17 cellular contexts compared by ENCODE assay signal in genomic region chr17:15279011-15279477, GRCh38. TPM values are rescaled to one million over a fixed set of nuclear protein-coding genes. Genes with fewer than 3 reads are reported as not detected.
A peak's percentile ranks its signal among the peaks of the same experiment; 100 is the strongest.
DNase-seq lines count a peak whose midpoint lies in the region; ATAC-seq, FAIRE-seq and TF ChIP-seq lines count a peak whose summit lies in the region.
"Had no signal": no experiment of that assay in that cellular context is flagged by ENCODE, and none has a peak within 500 bp of the region (broad histone marks: within the 10 kb centered on the region; RNA-seq: fewer than 3 reads in every experiment).

No MANE protein-coding gene starts in this region.

- intact Hi-C loops in endothelial cell of umbilical vein (cut with micrococcal nuclease) = no loop called here
- intact Hi-C loops in heart left ventricle (cut with DNase I) = loop anchor here in 1 of 10 donors (10.0 kb wide), 1 partner anchor 66 kb away; the partner anchor contains the start of gene TEKT3

- H3K9me3 ChIP-seq in MG63 (no peaks in the 10 kb centered on the region), endothelial cell of umbilical vein (replicated peaks; ENCODE audit: control insufficient read depth, insufficient read depth, low read length) (no peaks in the 10 kb centered on the region), heart left ventricle (peaks cover 0 to 6% (median 0%) of the 10 kb centered on the region in 12 donors), BE2C (no peaks in the 10 kb centered on the region)
- H3K9me3 ChIP-seq: colonic mucosa had no signal

- dilution Hi-C loops in endothelial cell of umbilical vein (cut with MboI; ENCODE audit: extremely low pct_ligation_motif_present, low sequenced_read_pairs) = no loop called here

- CTCF ChIA-PET in BJ (lab: Yijun Ruan, JAX) (interaction anchor here (1.1 kb wide), 1 partner anchor 224 kb away, joined by 4 read pairs; no protein-coding TSS in a partner anchor), endothelial cell of umbilical vein (lab: Charles Lee) (interaction anchor here (1.8 kb wide), 1 partner anchor 224 kb away, joined by 5 read pairs; no protein-coding TSS in a partner anchor)

- H3K4me1 ChIP-seq in endothelial cell of umbilical vein (ENCODE audit: control insufficient read depth, extremely low read depth, insufficient read depth, low read length) (no peaks in the 10 kb centered on the region), heart left ventricle (no peaks in the 10 kb centered on the region), BE2C (no peaks in the 10 kb centered on the region; the same call in 1 of the 2 replicates)
- H3K4me1 ChIP-seq: colonic mucosa had no signal

- no peak overlapping the region for H3K9ac ChIP-seq in endothelial cell of umbilical vein (replicated peaks; ENCODE audit: extremely low read depth, insufficient read depth, low read length)

- H3K9me1 ChIP-seq in endothelial cell of umbilical vein (replicated peaks; ENCODE audit: control insufficient read depth, extremely low read depth, insufficient read depth, low read length) = no peaks in the 10 kb centered on the region

- TF ChIP-seq POLR2A in endothelial cell of umbilical vein (IDR thresholded peaks at IDR 0.05; ENCODE audit: low read depth, low read length) = no peak
- no peak for TF ChIP-seq POLR2A in heart left ventricle (IDR thresholded peaks at IDR 0.05)

- no peak overlapping the region for H2AFZ ChIP-seq in endothelial cell of umbilical vein (ENCODE audit: low read depth, low read length)

- H3K4me3 ChIP-seq in BJ (ENCODE audit: low read depth, low read length) (no peak overlapping the region), MG63 (no peak overlapping the region), endothelial cell of umbilical vein (replicated peaks in 1 of 3; ENCODE audit: insufficient read depth in 1 of 3, low read depth in 1 of 3, low read length in 3 of 3) (no peak overlapping the region), heart left ventricle (no peak overlapping the region), BE2C (ENCODE audit: low read depth, low read length) (no peak overlapping the region)
- H3K4me3 ChIP-seq: colonic mucosa had no signal

- BruUV-seq in endothelial cell of umbilical vein (replicated peaks; lab: Mats Ljungman, UMichigan) = no TSS peak

- 62 to 78% (median 73%) methylated on average over 2 of the region's 2 CpGs for WGBS in heart left ventricle, 4 donors

- no peak for FAIRE-seq in endothelial cell of umbilical vein (lab: Jason Lieb, UNC)

- ATAC-seq in omental fat pad (ENCODE audit: low FRiP score) (peak; percentile 77), heart left ventricle (no peak)
- ATAC-seq: CD8-positive, alpha-beta T cell; stimulated activated naive CD8-positive, alpha-beta T cell treated with anti-CD3 and anti-CD28 coated beads, Interleukin-15, Interleukin-2, amounts not matched to agents 100 U/mL and 50 U/mL, for 24 hours had no signal

- no peak overlapping the region for H3K4me2 ChIP-seq in endothelial cell of umbilical vein (ENCODE audit: insufficient read depth, low read length)

- no peak for TF ChIP-seq CTCF in BJ (IDR thresholded peaks at IDR 0.05; ENCODE audit: insufficient read depth, low read depth, low read length)
- no peak for TF ChIP-seq CTCF in endothelial cell of umbilical vein (IDR thresholded peaks at IDR 0.05; ENCODE audit: extremely low read depth in 1 of 2, insufficient read depth in 1 of 2, low read depth in 1 of 2, low read length in 2 of 2)
- TF ChIP-seq CTCF in omental fat pad (IDR thresholded peaks at IDR 0.05) = no peak
- TF ChIP-seq CTCF in heart left ventricle (IDR thresholded peaks at IDR 0.05) = no peak
- TF ChIP-seq CTCF in BE2C (IDR thresholded peaks at IDR 0.05; ENCODE audit: low read depth, low read length) = no peak

- no peaks in the 10 kb centered on the region for H3K36me3 ChIP-seq in BJ (ENCODE audit: control insufficient read depth, insufficient read depth, low read length)
- no peaks in the 10 kb centered on the region for H3K36me3 ChIP-seq in MG63
- no peaks in the 10 kb centered on the region for H3K36me3 ChIP-seq in endothelial cell of umbilical vein (ENCODE audit: control insufficient read depth in 2 of 2, extremely low read depth in 1 of 2, insufficient read depth in 2 of 2, low read length in 2 of 2)
- H3K36me3 ChIP-seq in heart left ventricle = no peaks in the 10 kb centered on the region
- no peaks in the 10 kb centered on the region for H3K36me3 ChIP-seq in BE2C
- H3K36me3 ChIP-seq: colonic mucosa had no signal

- H3K27ac ChIP-seq in endothelial cell of umbilical vein (ENCODE audit: insufficient read depth, low read depth, low read length) (no peak overlapping the region), heart left ventricle (no peak overlapping the region)
- H3K27ac ChIP-seq: colonic mucosa had no signal

- no peaks in the 10 kb centered on the region; the same call in 1 of the 2 replicates for H3K27me3 ChIP-seq in BJ (ENCODE audit: control insufficient read depth, insufficient read depth, low read length)
- no peaks in the 10 kb centered on the region for H3K27me3 ChIP-seq in MG63
- peaks cover 0 to 3% of the 10 kb centered on the region in 2 experiments for H3K27me3 ChIP-seq in endothelial cell of umbilical vein (ENCODE audit: control insufficient read depth in 2 of 2, insufficient read depth in 2 of 2, low read length in 2 of 2)
- H3K27me3 ChIP-seq in heart left ventricle = no peaks in the 10 kb centered on the region
- no peaks in the 10 kb centered on the region for H3K27me3 ChIP-seq in BE2C
- H3K27me3 ChIP-seq: colonic mucosa had no signal

- POLR2A ChIA-PET in BJ (lab: Charles Lee) = no interaction called here
- POLR2A ChIA-PET in endothelial cell of umbilical vein (lab: Charles Lee) = no interaction called here

- H4K20me1 ChIP-seq in endothelial cell of umbilical vein (replicated peaks; ENCODE audit: control insufficient read depth, extremely low read depth, insufficient read depth, low read length) = no peaks in the 10 kb centered on the region

- H3K79me2 ChIP-seq in endothelial cell of umbilical vein (ENCODE audit: control insufficient read depth, insufficient read depth, low read length) = no peaks in the 10 kb centered on the region

- DNase-seq in BJ (ENCODE audit: low read depth) (peak; percentile 72), MG63 (peak; percentile 61), endothelial cell of umbilical vein (ENCODE audit: low read depth, low spot score) (peak; percentile 19), omental fat pad (ENCODE audit: low spot score) (no peak), HK-2 (ENCODE audit: unreplicated experiment) (no peak), heart left ventricle (no peak), D341Med (ENCODE audit: low spot score) (no peak), BE2C (no peak)
- DNase-seq: activated CD4-positive, alpha-beta T cell treated with anti-CD3 and anti-CD28 coated beads for 4 hours; activated gamma-delta T cell treated with Interleukin-2 at 50 U/mL for 16 hours; CD8-positive, alpha-beta T cell; colonic mucosa; GOT3; NCI-H1436 treated with DMSO at 0.1 percent for 48 hours; NK-92 treated with Interleukin-12 subunit alpha and Interleukin-12 subunit beta, amount 100 ng/mL, for 24 hours; nucleus accumbens; stimulated activated naive CD8-positive, alpha-beta T cell treated with anti-CD3 and anti-CD28 coated beads, Interleukin-15, Interleukin-2, amounts not matched to agents 100 U/mL and 50 U/mL, for 24 hours had no signal

TF ChIP-seq in endothelial cell of umbilical vein, 7 proteins besides CTCF, POLR2A, EP300 and RAD21:
- TF ChIP-seq EZH2 (IDR thresholded peaks at IDR 0.05; ENCODE audit: borderline replicate concordance, low read depth, low read length, severe bottlenecking) = no peak
- no peak for TF ChIP-seq JUN (IDR thresholded peaks at IDR 0.05; ENCODE audit: borderline replicate concordance, insufficient read depth, insufficient read length, low read depth)
- TF ChIP-seq MAX (IDR thresholded peaks at IDR 0.05; ENCODE audit: insufficient read depth, insufficient read length) = no peak
- no peak for TF ChIP-seq POLR2AphosphoS5 (IDR thresholded peaks at IDR 0.05; ENCODE audit: insufficient read depth, low read depth, low read length)
- no peak for TF ChIP-seq FOS (IDR thresholded peaks at IDR 0.05; ENCODE audit: borderline replicate concordance, insufficient read depth, low read length)
- no peak for TF ChIP-seq GATA2 (IDR thresholded peaks at IDR 0.05; ENCODE audit: insufficient read depth, insufficient read length, low read depth, low read length)
- no peak for TF ChIP-seq MYC (IDR thresholded peaks at IDR 0.05; ENCODE audit: low read depth, low read length)

RNA-seq across cellular contexts. Expression of gene PMP22, which starts 13.9 kb away (rescaled TPM):
- polyA plus RNA-seq in BJ (2011; rRNA removed) = 122 and 208 TPM in 2 replicates
- 129 and 191 TPM in 2 replicates for polyA minus RNA-seq in BJ (2011; rRNA and poly(A)+ RNA removed)
- 1.4 and 8.9 TPM in 2 replicates for total RNA-seq in MG63 (2014; rRNA removed; shearing (Covaris generic); ENCODE audit: low replicate concordance)
- total RNA-seq in endothelial cell of umbilical vein = 51.2 and 67.2 TPM in 2 replicates
- 103 and 158 TPM in 2 replicates for polyA plus RNA-seq in endothelial cell of umbilical vein
- polyA plus RNA-seq in endothelial cell of umbilical vein (2011; cell fraction: cytosol; rRNA removed) = 95.8 and 102 TPM in 2 replicates
- polyA plus RNA-seq in endothelial cell of umbilical vein (2011; cell fraction: nucleus; rRNA removed) = 46.4 TPM in 2 replicates
- 51.3 and 77.4 TPM in 2 replicates for polyA plus RNA-seq in endothelial cell of umbilical vein (2012)
- 301 and 323 TPM in 2 replicates for polyA minus RNA-seq in endothelial cell of umbilical vein
- polyA minus RNA-seq in endothelial cell of umbilical vein (2011; cell fraction: cytosol; rRNA and poly(A)+ RNA removed) = 18.7 TPM
- 33.0 and 47.6 TPM in 2 replicates for polyA minus RNA-seq in endothelial cell of umbilical vein (2011; cell fraction: nucleus; rRNA and poly(A)+ RNA removed)
- 100 to 1,000 TPM; 224 to 387 (median 297) TPM for total RNA-seq in omental fat pad
- 100 to 1,000 TPM; 133 to 421 (median 186) TPM for total RNA-seq in heart left ventricle
- polyA plus RNA-seq in heart left ventricle = 100 to 1,000 TPM in 1 of 2 donors, 10 to 100 TPM in 1; 92.2 to 220 TPM
- 71.2 TPM for polyA plus RNA-seq in BE2C (2012; ENCODE audit: insufficient read depth, insufficient read length, low read depth)

Comparison
In these comparisons a context has a peak if more than half of its experiments do, and no peak if none do; other contexts are left out.
1. DNase-seq: peak in BJ (single experiment), MG63 (single experiment) and endothelial cell of umbilical vein (single experiment); none in omental fat pad (single experiment), HK-2 (single experiment), heart left ventricle (0 of 5), D341Med (single experiment) and BE2C (single experiment).